Comparison of ENCODE assay signal across 8 cellular contexts in genomic region chr20:44990425-44990824, GRCh38.
A peak's percentile ranks its signal among the peaks of the same experiment; 100 is the strongest.
DNase-seq lines count a peak whose midpoint lies in the region; ATAC-seq lines count a peak whose summit lies in the region.

No MANE protein-coding gene starts in this region.

- H3K27me3 Mint-ChIP-seq in dendritic cell treated with granulocyte-macrophage colony-stimulating factor and Interleukin-4, amounts not matched to agents 40 ng/mL and 50 ng/mL, for 4 days: no peaks in the 10 kb centered on the region

- intact Hi-C loops in dendritic cell treated with granulocyte-macrophage colony-stimulating factor and Interleukin-4, amounts not matched to agents 40 ng/mL and 50 ng/mL, for 4 days (cut with micrococcal nuclease): loop anchor here (5.0 to 10.0 kb wide), 2 partner anchors 33 to 86 kb away; no protein-coding TSS in a partner anchor

- peak overlapping the region; percentile 87 for H3K27ac Mint-ChIP-seq in dendritic cell treated with granulocyte-macrophage colony-stimulating factor and Interleukin-4, amounts not matched to agents 40 ng/mL and 50 ng/mL, for 4 days

- DNase-seq in EL (peak; percentile 22), OCI-M1 (lab: John Stamatoyannopoulos, UW) (peak; percentile 45), HK-2 (ENCODE audit: unreplicated experiment) (no peak)

- no peak overlapping the region for H3K4me3 ChIP-seq in skin epidermis

- no peaks in the 10 kb centered on the region for H3K9me3 Mint-ChIP-seq in dendritic cell treated with granulocyte-macrophage colony-stimulating factor and Interleukin-4, amounts not matched to agents 40 ng/mL and 50 ng/mL, for 4 days

- peaks cover 57% of the 10 kb centered on the region for H3K4me1 Mint-ChIP-seq in dendritic cell treated with granulocyte-macrophage colony-stimulating factor and Interleukin-4, amounts not matched to agents 40 ng/mL and 50 ng/mL, for 4 days (ENCODE audit: low read depth)

- peaks cover 54% of the 10 kb centered on the region for H3K36me3 Mint-ChIP-seq in dendritic cell treated with granulocyte-macrophage colony-stimulating factor and Interleukin-4, amounts not matched to agents 40 ng/mL and 50 ng/mL, for 4 days (ENCODE audit: low read depth)

- peak overlapping the region; percentile 58 for H3K4me3 Mint-ChIP-seq in dendritic cell treated with granulocyte-macrophage colony-stimulating factor and Interleukin-4, amounts not matched to agents 40 ng/mL and 50 ng/mL, for 4 days

- H3K27ac ChIP-seq in skin epidermis: peak overlapping the region in 18 of 21 experiments; percentile 5 to 75 (median 53)

- ATAC-seq in HG03039 (IDR thresholded peaks at IDR 0.05; ENCODE audit: unreplicated experiment) (no peak), HG03521 (IDR thresholded peaks at IDR 0.05; ENCODE audit: unreplicated experiment) (no peak), GM18907 (IDR thresholded peaks at IDR 0.05; ENCODE audit: unreplicated experiment) (no peak)
